In the genomic region with DNA sequence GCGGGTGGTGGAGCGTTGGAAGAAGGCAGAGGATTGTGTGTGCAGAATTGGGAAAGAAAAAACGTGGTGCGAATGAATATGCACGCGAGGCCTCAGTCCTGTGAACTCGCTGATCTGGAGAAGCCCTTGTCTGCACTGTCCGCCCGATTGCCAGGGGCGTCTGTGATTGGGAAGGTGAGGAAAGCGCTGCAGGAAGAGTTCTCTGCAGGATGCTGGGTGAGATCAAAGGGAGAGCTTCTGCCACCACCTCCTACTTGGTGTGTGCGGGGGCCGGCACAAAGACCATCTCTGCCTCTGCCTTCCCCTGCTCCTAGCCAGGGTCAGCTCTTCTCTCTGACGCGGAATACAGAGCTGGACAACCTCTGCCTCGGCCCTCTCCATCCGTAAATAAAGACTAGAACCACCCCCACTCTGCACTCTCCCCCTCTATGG, we compare ENCODE assay signal across 8 cellular contexts. TPM values are rescaled to one million over a fixed set of nuclear protein-coding genes. Genes with fewer than 3 reads are reported as not detected.
DNase-seq lines count a peak whose midpoint lies in the region; ATAC-seq, FAIRE-seq and TF ChIP-seq lines count a peak whose summit lies in the region.

No MANE protein-coding gene starts in this region.

- peaks cover 2 to 3% of the 10 kb centered on the region in 2 donors for H3K4me1 ChIP-seq in small intestine (ENCODE audit: control insufficient read depth in 2 of 2, insufficient read depth in 1 of 2, low read depth in 1 of 2, low read length in 1 of 2)

- H3K36me3 ChIP-seq in SK-N-MC (ENCODE audit: insufficient read depth, low read length) (no peaks in the 10 kb centered on the region; the same call in 1 of the 2 replicates), small intestine (ENCODE audit: control insufficient read depth in 2 of 2, insufficient read depth in 2 of 2, low read length in 2 of 2) (peaks cover 0 to 2% of the 10 kb centered on the region in 2 donors)

- 38 to 68% (median 67%) methylated on average over 17 of the region's 17 CpGs for WGBS in small intestine, 3 donors

- no peak for ATAC-seq in GM19452 (IDR thresholded peaks at IDR 0.05; ENCODE audit: unreplicated experiment)

- peak overlapping the region; percentile 51 for H3K9ac ChIP-seq in SK-N-MC (ENCODE audit: insufficient read length)

- TF ChIP-seq CTCF in GM12864 (IDR thresholded peaks at IDR 0.05; ENCODE audit: low read depth, low read length, missing control alignments) (no peak), fibroblast of pulmonary artery (IDR thresholded peaks at IDR 0.05; ENCODE audit: low read length, missing control alignments) (no peak), retinal pigment epithelial cell (conservative IDR thresholded peaks at IDR 0.05; ENCODE audit: low read depth, low read length) (no peak)

- peak overlapping the region; percentile 64; the same call in 1 of the 2 replicates for H3K4me3 ChIP-seq in GM12864 (ENCODE audit: low read depth, low read length)
- H3K4me3 ChIP-seq in SK-N-MC, result peak overlapping the region; percentile 94
- H3K4me3 ChIP-seq in fibroblast of pulmonary artery (replicated peaks; ENCODE audit: low read depth, low read length), result peak overlapping the region; percentile 87
- peak overlapping the region; percentile 100 for H3K4me3 ChIP-seq in retinal pigment epithelial cell (ENCODE audit: low read length)
- H3K4me3 ChIP-seq in small intestine (ENCODE audit: low read depth in 1 of 2, low read length in 2 of 2), result no peak overlapping the region

- H3K27me3 ChIP-seq in small intestine (ENCODE audit: control insufficient read depth in 2 of 2, insufficient read depth in 2 of 2, low read length in 2 of 2), result no peaks in the 10 kb centered on the region

- H3K27ac ChIP-seq in SK-N-MC (no peak overlapping the region), small intestine (ENCODE audit: low read depth in 1 of 2, low read length in 1 of 2) (no peak overlapping the region)

- DNase-seq in GM12864 (ENCODE audit: low read depth) (no peak), SK-N-MC (ENCODE audit: low read depth, low spot score) (no peak), fibroblast of pulmonary artery (ENCODE audit: low read depth) (no peak), retinal pigment epithelial cell (ENCODE audit: low read depth) (no peak), NCI-H1105 treated with DMSO at 0.1 percent for 48 hours (lab: John Stamatoyannopoulos, UW) (no peak), small intestine (no peak), HuH-7 (ENCODE audit: low spot score) (no peak)

- no peak for FAIRE-seq in small intestine (lab: Jason Lieb, UNC)

- H3K9me3 ChIP-seq in SK-N-MC (ENCODE audit: low read depth, low read length) (no peaks in the 10 kb centered on the region), small intestine (ENCODE audit: control insufficient read depth, low read depth) (no peaks in the 10 kb centered on the region)

RNA-seq across cellular contexts. Expression of gene RAB5C, which starts 0.8 kb away (rescaled TPM):
- 100 to 1,000 TPM; 177 to 211 (median 210) TPM for polyA plus RNA-seq in small intestine

RNA-seq across cellular contexts. Expression of gene KCNH4, which starts 25.3 kb away (rescaled TPM):
- under 1 TPM in 1 of 3 donors, not detected in 2; 0.18 TPM for polyA plus RNA-seq in small intestine

RNA-seq across cellular contexts. Expression of gene HCRT, which starts 29.6 kb away (rescaled TPM):
- not detected for polyA plus RNA-seq in small intestine

RNA-seq across cellular contexts. Expression of gene HSPB9, which starts 33.0 kb away (rescaled TPM):
- polyA plus RNA-seq in small intestine, result under 1 TPM in 1 of 3 donors, not detected in 2; 0.04 TPM

RNA-seq across cellular contexts. Expression of gene KAT2A, which starts 34.5 kb away (rescaled TPM):
- polyA plus RNA-seq in small intestine, result 10 to 100 TPM in 2 of 3 donors, 1 to 10 TPM in 1; 8.6 to 39.1 (median 13.4) TPM

Comparison
In these comparisons a context has a peak if more than half of its experiments do, and no peak if none do; other contexts are left out.
1. H3K4me3 ChIP-seq: peak in GM12864 (single experiment), SK-N-MC (single experiment), fibroblast of pulmonary artery (single experiment) and retinal pigment epithelial cell (single experiment); none in small intestine (0 of 2).